In the genomic region with DNA sequence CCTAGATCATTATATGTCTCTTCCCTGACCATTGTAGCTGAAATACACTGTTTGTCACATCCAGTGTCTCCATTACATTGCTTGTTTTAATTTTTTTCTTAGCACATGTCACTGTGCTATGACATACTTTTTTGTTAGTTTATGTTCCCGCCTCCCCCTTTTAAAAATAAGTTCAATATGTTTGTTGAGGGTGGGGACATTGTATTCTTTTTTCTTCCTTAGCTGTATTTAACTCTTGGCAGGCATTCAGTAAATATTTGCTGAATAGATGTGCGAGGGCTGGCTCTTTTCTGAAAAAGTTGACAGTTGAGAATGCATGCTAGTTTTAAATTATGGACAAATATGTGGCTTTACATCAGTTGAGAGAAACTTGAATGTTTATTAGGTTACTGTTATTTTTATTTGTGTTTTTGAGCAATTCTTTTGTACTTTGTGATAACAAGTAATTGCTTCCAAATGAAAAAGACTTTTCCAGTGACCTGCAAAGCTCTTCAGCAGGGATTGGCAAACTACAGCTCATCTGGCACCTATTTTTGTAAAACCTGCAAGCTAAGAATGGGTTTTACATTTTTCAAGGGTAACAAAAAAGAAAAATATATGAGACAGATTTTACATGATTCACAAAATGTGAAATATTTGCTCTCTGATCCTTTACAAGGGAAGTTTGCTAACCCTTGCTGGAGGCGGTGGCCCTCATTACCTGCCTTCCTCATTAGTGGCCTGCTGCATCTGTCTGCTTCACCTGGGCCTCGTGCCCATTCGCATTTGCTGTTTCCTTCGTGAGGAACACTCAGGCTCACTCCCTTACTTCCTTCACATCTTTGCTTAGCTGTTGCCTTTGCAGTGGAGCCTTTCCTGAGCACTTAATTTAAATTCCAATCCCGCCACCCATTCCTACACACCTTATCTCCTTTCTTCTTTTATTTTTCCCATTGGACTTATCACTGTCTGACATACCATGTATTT, we compare ENCODE assay signal across 13 cellular contexts.
DNase-seq lines count a peak whose midpoint lies in the region; ATAC-seq and TF ChIP-seq lines count a peak whose summit lies in the region.
"Had no signal": no experiment of that assay in that cellular context is flagged by ENCODE, and none has a peak within 500 bp of the region (broad histone marks: within the 10 kb centered on the region; RNA-seq: fewer than 3 reads in every experiment).

No MANE protein-coding gene starts in this region.

- no peaks in the 10 kb centered on the region for H3K9me2 ChIP-seq in SK-N-SH

- ATAC-seq in SK-N-SH treated with all-trans-retinoic acid at 6 μM for 48 hours (no peak), upper lobe of left lung (ENCODE audit: low FRiP score in 2 of 2) (no peak), GM21717 (IDR thresholded peaks at IDR 0.05; ENCODE audit: unreplicated experiment) (no peak)

- no peak for TF ChIP-seq EP300 in SK-N-SH (IDR thresholded peaks at IDR 0.05; ENCODE audit: borderline replicate concordance in 1 of 2, low read depth in 1 of 2, low read length in 1 of 2)
- TF ChIP-seq EP300 in upper lobe of left lung (IDR thresholded peaks at IDR 0.05) = no peak

- no peak overlapping the region for H3K4me3 Mint-ChIP-seq in activated naive CD8-positive, alpha-beta T cell treated with anti-CD3 and anti-CD28 coated beads for 36 hours

- peaks cover 4% of the 10 kb centered on the region; the same call in 1 of the 2 replicates for H3K79me2 ChIP-seq in SK-N-SH (ENCODE audit: insufficient read depth)

- POLR2A ChIA-PET in SK-N-SH (lab: Yijun Ruan, JAX) = interaction anchor here (1.2 kb wide), 1 partner anchor 160 kb away, joined by 3 read pairs; no protein-coding TSS in a partner anchor

- H2AFZ ChIP-seq in SK-N-SH (ENCODE audit: low read depth) = no peak overlapping the region
- H2AFZ ChIP-seq: parathyroid adenoma had no signal

- CTCF ChIA-PET in SK-N-SH (lab: Yijun Ruan, JAX) = interaction anchor here (1.3 to 1.9 kb wide), 2 partner anchors 127 to 362 kb away, joined by 3 to 7 read pairs; no protein-coding TSS in a partner anchor

- no peaks in the 10 kb centered on the region for H3K36me3 Mint-ChIP-seq in activated naive CD8-positive, alpha-beta T cell treated with anti-CD3 and anti-CD28 coated beads for 36 hours

- TF ChIP-seq POLR2A in upper lobe of left lung (IDR thresholded peaks at IDR 0.05) = no peak

- TF ChIP-seq RAD21 in SK-N-SH (IDR thresholded peaks at IDR 0.05; ENCODE audit: low read length) = no peak

- H3K27ac Mint-ChIP-seq in activated naive CD8-positive, alpha-beta T cell treated with anti-CD3 and anti-CD28 coated beads for 36 hours = no peak overlapping the region

- DNase-seq in SK-N-SH = no peak
- peak; percentile 97 for DNase-seq in NCI-H69 (lab: John Stamatoyannopoulos, UW)
- peak; percentile 72 for DNase-seq in fibroblast of villous mesenchyme (ENCODE audit: low read depth)
- DNase-seq in upper lobe of left lung = peak in 1 of 2 donors; percentile 48
- DNase-seq in activated naive CD8-positive, alpha-beta T cell treated with anti-CD3 and anti-CD28 coated beads for 36 hours = no peak
- no peak for DNase-seq in cerebellum (ENCODE audit: low spot score)
- DNase-seq: activated CD4-positive, CD25-positive, alpha-beta regulatory T cell; esophagus squamous epithelium; NCI-H1048 had no signal

- no peaks in the 10 kb centered on the region for H3K9me3 Mint-ChIP-seq in activated naive CD8-positive, alpha-beta T cell treated with anti-CD3 and anti-CD28 coated beads for 36 hours

- no peak overlapping the region for H3K4me2 ChIP-seq in SK-N-SH

- H3K9me3 ChIP-seq in SK-N-SH = no peaks in the 10 kb centered on the region
- H3K9me3 ChIP-seq in upper lobe of left lung = no peaks in the 10 kb centered on the region
- H3K9me3 ChIP-seq: esophagus squamous epithelium had no signal

- H3K4me1 ChIP-seq in SK-N-SH (ENCODE audit: control insufficient read depth in 1 of 2, insufficient read depth in 2 of 2, low read depth in 1 of 2, low read length in 1 of 2) (peaks cover 30 to 35% of the 10 kb centered on the region in 2 experiments), upper lobe of left lung (peaks cover 39 to 48% (median 41%) of the 10 kb centered on the region in 4 donors)

- TF ChIP-seq CTCF in SK-N-SH (IDR thresholded peaks at IDR 0.05) (no peak), fibroblast of villous mesenchyme (IDR thresholded peaks at IDR 0.05; ENCODE audit: insufficient read depth, low read depth, low read length) (no peak), upper lobe of left lung (IDR thresholded peaks at IDR 0.05) (no peak)

- peak overlapping the region in 1 of 2 experiments; percentile 71; a peak in 2 of 4 replicates for H3K27ac ChIP-seq in SK-N-SH (ENCODE audit: low read depth in 2 of 2, low read length in 1 of 2)
- H3K27ac ChIP-seq in upper lobe of left lung = peak overlapping the region; percentile 26 to 78 (median 56)
- H3K27ac ChIP-seq: coronary artery, parathyroid adenoma had no signal

- no peaks in the 10 kb centered on the region for H3K27me3 Mint-ChIP-seq in activated naive CD8-positive, alpha-beta T cell treated with anti-CD3 and anti-CD28 coated beads for 36 hours

- H3K4me3 ChIP-seq in SK-N-SH (ENCODE audit: low read depth in 2 of 2, low read length in 1 of 2) (no peak overlapping the region), fibroblast of villous mesenchyme (ENCODE audit: low read depth, low read length) (no peak overlapping the region), upper lobe of left lung (no peak overlapping the region)
- H3K4me3 ChIP-seq: coronary artery, esophagus squamous epithelium had no signal

- H3F3A ChIP-seq in SK-N-SH (replicated peaks; ENCODE audit: insufficient read depth) = peaks cover 25% of the 10 kb centered on the region

- no peak overlapping the region for H3K9ac ChIP-seq in SK-N-SH
- H3K9ac ChIP-seq: parathyroid adenoma had no signal

- H3K36me3 ChIP-seq in SK-N-SH (replicated peaks in 1 of 2; ENCODE audit: control insufficient read depth in 1 of 2, insufficient read depth in 2 of 2, low read length in 1 of 2) = peaks cover 0 to 9% of the 10 kb centered on the region in 2 experiments
- no peaks in the 10 kb centered on the region for H3K36me3 ChIP-seq in upper lobe of left lung
- H3K36me3 ChIP-seq: esophagus squamous epithelium had no signal

- H3K27me3 ChIP-seq in SK-N-SH (ENCODE audit: insufficient read depth) (no peaks in the 10 kb centered on the region), upper lobe of left lung (no peaks in the 10 kb centered on the region)
- H3K27me3 ChIP-seq: esophagus squamous epithelium had no signal

- WGBS in SK-N-SH (ENCODE audit: low lambda C conversion rate) = 83% methylated on average over 7 of the region's 7 CpGs
- 43 to 50% methylated on average over 7 of the region's 7 CpGs for WGBS in upper lobe of left lung, 2 donors

- H3K4me1 Mint-ChIP-seq in activated naive CD8-positive, alpha-beta T cell treated with anti-CD3 and anti-CD28 coated beads for 36 hours = no peaks in the 10 kb centered on the region

- H4K20me1 ChIP-seq in SK-N-SH (ENCODE audit: insufficient read depth) = no peaks in the 10 kb centered on the region

TF ChIP-seq in SK-N-SH, 30 proteins besides CTCF, POLR2A, EP300 and RAD21 (continues in another document):
- TF ChIP-seq POLR2AphosphoS5 (IDR thresholded peaks at IDR 0.05; ENCODE audit: low read depth, low read length) (no peak), RXRA (IDR thresholded peaks at IDR 0.05; ENCODE audit: borderline replicate concordance, low read depth) (no peak), GABPA (IDR thresholded peaks at IDR 0.05; ENCODE audit: low read depth) (no peak), SIN3A (IDR thresholded peaks at IDR 0.05; ENCODE audit: borderline replicate concordance, low read depth, low read length) (no peak)
- TF ChIP-seq, protein P1, sequence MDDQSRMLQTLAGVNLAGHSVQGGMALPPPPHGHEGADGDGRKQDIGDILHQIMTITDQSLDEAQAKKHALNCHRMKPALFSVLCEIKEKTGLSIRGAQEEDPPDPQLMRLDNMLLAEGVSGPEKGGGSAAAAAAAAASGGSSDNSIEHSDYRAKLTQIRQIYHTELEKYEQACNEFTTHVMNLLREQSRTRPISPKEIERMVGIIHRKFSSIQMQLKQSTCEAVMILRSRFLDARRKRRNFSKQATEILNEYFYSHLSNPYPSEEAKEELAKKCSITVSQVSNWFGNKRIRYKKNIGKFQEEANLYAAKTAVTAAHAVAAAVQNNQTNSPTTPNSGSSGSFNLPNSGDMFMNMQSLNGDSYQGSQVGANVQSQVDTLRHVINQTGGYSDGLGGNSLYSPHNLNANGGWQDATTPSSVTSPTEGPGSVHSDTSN (IDR thresholded peaks at IDR 0.05) = peak; percentile 51

TF ChIP-seq in SK-N-SH treated with all-trans-retinoic acid at 6 μM for 48 hours, 23 proteins besides CTCF, POLR2A, EP300 and RAD21 (continues in another document):
- no peak for TF ChIP-seq SNAI2 (CRISPR knock-in tag; IDR thresholded peaks at IDR 0.05)
- TF ChIP-seq, protein P2, sequence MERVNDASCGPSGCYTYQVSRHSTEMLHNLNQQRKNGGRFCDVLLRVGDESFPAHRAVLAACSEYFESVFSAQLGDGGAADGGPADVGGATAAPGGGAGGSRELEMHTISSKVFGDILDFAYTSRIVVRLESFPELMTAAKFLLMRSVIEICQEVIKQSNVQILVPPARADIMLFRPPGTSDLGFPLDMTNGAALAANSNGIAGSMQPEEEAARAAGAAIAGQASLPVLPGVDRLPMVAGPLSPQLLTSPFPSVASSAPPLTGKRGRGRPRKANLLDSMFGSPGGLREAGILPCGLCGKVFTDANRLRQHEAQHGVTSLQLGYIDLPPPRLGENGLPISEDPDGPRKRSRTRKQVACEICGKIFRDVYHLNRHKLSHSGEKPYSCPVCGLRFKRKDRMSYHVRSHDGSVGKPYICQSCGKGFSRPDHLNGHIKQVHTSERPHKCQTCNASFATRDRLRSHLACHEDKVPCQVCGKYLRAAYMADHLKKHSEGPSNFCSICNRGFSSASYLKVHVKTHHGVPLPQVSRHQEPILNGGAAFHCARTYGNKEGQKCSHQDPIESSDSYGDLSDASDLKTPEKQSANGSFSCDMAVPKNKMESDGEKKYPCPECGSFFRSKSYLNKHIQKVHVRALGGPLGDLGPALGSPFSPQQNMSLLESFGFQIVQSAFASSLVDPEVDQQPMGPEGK (CRISPR knock-in tag; IDR thresholded peaks at IDR 0.05; ENCODE audit: borderline replicate concordance) = no peak
- TF ChIP-seq ISL1 (CRISPR knock-in tag; IDR thresholded peaks at IDR 0.05) = no peak
- no peak for TF ChIP-seq ARNTL (CRISPR knock-in tag; IDR thresholded peaks at IDR 0.05; ENCODE audit: borderline replicate concordance, low read depth)
- TF ChIP-seq, protein P3, sequence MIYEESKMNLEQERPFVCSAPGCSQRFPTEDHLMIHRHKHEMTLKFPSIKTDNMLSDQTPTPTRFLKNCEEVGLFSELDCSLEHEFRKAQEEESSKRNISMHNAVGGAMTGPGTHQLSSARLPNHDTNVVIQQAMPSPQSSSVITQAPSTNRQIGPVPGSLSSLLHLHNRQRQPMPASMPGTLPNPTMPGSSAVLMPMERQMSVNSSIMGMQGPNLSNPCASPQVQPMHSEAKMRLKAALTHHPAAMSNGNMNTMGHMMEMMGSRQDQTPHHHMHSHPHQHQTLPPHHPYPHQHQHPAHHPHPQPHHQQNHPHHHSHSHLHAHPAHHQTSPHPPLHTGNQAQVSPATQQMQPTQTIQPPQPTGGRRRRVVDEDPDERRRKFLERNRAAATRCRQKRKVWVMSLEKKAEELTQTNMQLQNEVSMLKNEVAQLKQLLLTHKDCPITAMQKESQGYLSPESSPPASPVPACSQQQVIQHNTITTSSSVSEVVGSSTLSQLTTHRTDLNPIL (CRISPR knock-in tag; IDR thresholded peaks at IDR 0.05; ENCODE audit: low read depth) = no peak
- no peak for TF ChIP-seq ZNF565 (CRISPR knock-in tag; conservative IDR thresholded peaks at IDR 0.05; ENCODE audit: low read depth)

Comparison
In these comparisons a context has a peak if more than half of its experiments do, and no peak if none do; other contexts are left out.
1. DNase-seq: peak in NCI-H69 (single experiment) and fibroblast of villous mesenchyme (single experiment); none in SK-N-SH (single experiment), activated naive CD8-positive, alpha-beta T cell treated with anti-CD3 and anti-CD28 coated beads for 36 hours (single experiment) and cerebellum (single experiment).